In the genomic region with DNA sequence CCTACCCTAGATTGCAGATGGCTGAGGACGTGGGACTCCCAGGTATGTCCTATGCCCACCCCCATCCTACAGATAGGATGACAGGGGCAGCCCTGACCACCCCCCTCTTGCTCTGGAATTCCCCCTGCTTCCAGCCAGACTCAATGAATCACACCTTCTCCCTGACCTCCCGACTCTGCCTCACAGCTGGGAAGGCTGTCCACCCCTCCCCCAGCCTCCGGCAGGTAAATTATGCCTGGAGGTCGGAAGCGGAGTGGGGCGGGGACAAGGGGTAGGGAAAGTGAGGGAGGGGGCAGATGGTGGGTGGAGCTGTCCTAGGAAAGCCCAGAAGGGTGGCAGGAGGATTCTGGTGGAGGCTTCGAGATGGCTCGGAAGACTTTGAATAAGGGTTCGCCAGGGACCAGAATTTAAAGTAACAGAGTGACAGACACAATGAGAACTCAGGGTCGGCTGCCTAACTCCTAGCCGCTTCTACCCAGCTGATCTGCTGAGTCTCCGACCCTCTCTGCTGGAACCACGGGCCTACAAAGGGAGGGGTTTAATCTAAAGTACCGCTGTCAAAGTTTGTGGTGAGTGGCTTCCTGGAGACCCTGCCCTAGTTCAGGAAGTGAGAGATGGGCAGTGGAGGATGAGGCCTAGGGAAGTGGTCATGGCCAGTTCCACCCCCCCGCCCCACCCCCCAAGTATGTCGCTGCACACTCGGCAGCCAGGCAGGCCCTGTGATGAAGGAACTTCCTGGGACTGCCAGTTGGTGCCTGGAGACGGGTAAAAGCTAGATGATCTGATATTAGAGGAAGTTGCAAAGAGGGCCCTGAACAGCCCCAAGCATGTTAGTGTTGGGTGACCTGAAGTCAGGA, we compare ENCODE assay signal across 8 cellular contexts. TPM values are rescaled to one million over a fixed set of nuclear protein-coding genes. Genes with fewer than 3 reads are reported as not detected.
DNase-seq lines count a peak whose midpoint lies in the region; ATAC-seq and TF ChIP-seq lines count a peak whose summit lies in the region.

No MANE protein-coding gene starts in this region.

- H3K9me3 ChIP-seq in heart right ventricle (peaks cover 0 to 13% (median 7%) of the 10 kb centered on the region in 11 donors), HAP-1 (peaks cover 3% of the 10 kb centered on the region)

- H3K4me1 ChIP-seq in heart right ventricle, result peaks cover 17 to 79% (median 69%) of the 10 kb centered on the region in 9 donors
- H3K4me1 ChIP-seq in HAP-1, result peaks cover 26% of the 10 kb centered on the region

- H3K4me3 Mint-ChIP-seq in activated T-cell treated with anti-CD3 and anti-CD28 coated beads, Interleukin-2, amount 50 U/mL, for 24 hours, result peak overlapping the region; percentile 52
- peak overlapping the region; percentile 53 for H3K4me3 Mint-ChIP-seq in progenitor cell of endocrine pancreas (ENCODE audit: low read depth)

- H3K27ac ChIP-seq in heart right ventricle, result peak overlapping the region; percentile 3 to 90 (median 75)

- H3K27me3 ChIP-seq in heart right ventricle (peaks cover 0 to 19% (median 0%) of the 10 kb centered on the region in 7 donors), HAP-1 (ENCODE audit: low read depth) (no peaks in the 10 kb centered on the region)

- intact Hi-C loops in heart right ventricle (cut with DNase I), result loop anchor here in 1 of 10 donors (5.0 kb wide), 1 partner anchor 54 kb away; no protein-coding TSS in a partner anchor

- H3K4me1 Mint-ChIP-seq in activated T-cell treated with anti-CD3 and anti-CD28 coated beads, Interleukin-2, amount 50 U/mL, for 24 hours (ENCODE audit: low read depth), result peaks cover 46% of the 10 kb centered on the region
- peaks cover 49% of the 10 kb centered on the region for H3K4me1 Mint-ChIP-seq in progenitor cell of endocrine pancreas (ENCODE audit: low read depth)

- no peak for TF ChIP-seq CTCF in heart right ventricle (IDR thresholded peaks at IDR 0.05)
- TF ChIP-seq CTCF in progenitor cell of endocrine pancreas (IDR thresholded peaks at IDR 0.05; ENCODE audit: unreplicated experiment), result no peak
- TF ChIP-seq CTCF in foreskin fibroblast (IDR thresholded peaks at IDR 0.05; ENCODE audit: low read depth, low read length), result no peak

- WGBS in heart right ventricle, 2 donors, result 57 to 63% methylated on average over 18 of the region's 18 CpGs

- peak overlapping the region; percentile 80 for H3K27ac Mint-ChIP-seq in activated T-cell treated with anti-CD3 and anti-CD28 coated beads, Interleukin-2, amount 50 U/mL, for 24 hours
- peak overlapping the region; percentile 85 for H3K27ac Mint-ChIP-seq in progenitor cell of endocrine pancreas

- in situ Hi-C loops in HAP-1 (cut with MboI; ENCODE audit: low sequenced_read_pairs), result no loop called here

- H3K9me3 Mint-ChIP-seq in activated T-cell treated with anti-CD3 and anti-CD28 coated beads, Interleukin-2, amount 50 U/mL, for 24 hours, result peaks cover 8% of the 10 kb centered on the region
- H3K9me3 Mint-ChIP-seq in progenitor cell of endocrine pancreas (ENCODE audit: low read depth), result peaks cover 15% of the 10 kb centered on the region

- peak in 4 of 8 donors; percentile 3 to 35 (median 19) for ATAC-seq in heart right ventricle

- H3K36me3 ChIP-seq in heart right ventricle, result no peaks in the 10 kb centered on the region
- H3K36me3 ChIP-seq in HAP-1 (replicated peaks), result peaks cover 5% of the 10 kb centered on the region; the same call in 1 of the 2 replicates

- H3K27me3 Mint-ChIP-seq in activated T-cell treated with anti-CD3 and anti-CD28 coated beads, Interleukin-2, amount 50 U/mL, for 24 hours, result peaks cover 22% of the 10 kb centered on the region
- H3K27me3 Mint-ChIP-seq in progenitor cell of endocrine pancreas, result no peaks in the 10 kb centered on the region

- DNase-seq in activated T-cell treated with anti-CD3 and anti-CD28 coated beads, Interleukin-2, amount 50 U/mL, for 24 hours, result peak; percentile 42
- no peak for DNase-seq in activated T-cell treated with anti-CD3 and anti-CD28 coated beads for 4 hours
- DNase-seq in activated T-cell treated with anti-CD3 and anti-CD28 coated beads, Interleukin-2, amount 50 U/mL, for 48 hours, result peak; percentile 40 to 47
- DNase-seq in heart right ventricle, result peak; percentile 24 to 54
- peak; percentile 39 for DNase-seq in progenitor cell of endocrine pancreas (ENCODE audit: low spot score, unreplicated experiment)
- no peak for DNase-seq in HAP-1 (ENCODE audit: low spot score in 2 of 2)
- DNase-seq in NCI-H1436 (lab: John Stamatoyannopoulos, UW), result no peak
- no peak for DNase-seq in foreskin fibroblast

- H3K36me3 Mint-ChIP-seq in activated T-cell treated with anti-CD3 and anti-CD28 coated beads, Interleukin-2, amount 50 U/mL, for 24 hours (ENCODE audit: low read depth), result no peaks in the 10 kb centered on the region
- H3K36me3 Mint-ChIP-seq in progenitor cell of endocrine pancreas (ENCODE audit: insufficient read depth), result peaks cover 10% of the 10 kb centered on the region

- H3K4me3 ChIP-seq in heart right ventricle (peak overlapping the region in 8 of 10 donors; percentile 12 to 89 (median 22)), HAP-1 (no peak overlapping the region), foreskin fibroblast (ENCODE audit: low read depth in 1 of 2, low read length in 2 of 2) (no peak overlapping the region)

RNA-seq across cellular contexts. Expression of a gene that starts 4.2 kb away (rescaled TPM):
- total RNA-seq in heart right ventricle (10 to 100 TPM; 11.2 to 25.5 (median 16.2) TPM), progenitor cell of endocrine pancreas (76.0 and 81.0 TPM in 2 replicates)
- 1 to 10 TPM; 5.0 to 9.4 TPM for polyA plus RNA-seq in heart right ventricle

Comparison
In these comparisons a context has a peak if more than half of its experiments do, and no peak if none do; other contexts are left out.
1. DNase-seq: peak in activated T-cell treated with anti-CD3 and anti-CD28 coated beads, Interleukin-2, amount 50 U/mL, for 24 hours (single experiment), activated T-cell treated with anti-CD3 and anti-CD28 coated beads, Interleukin-2, amount 50 U/mL, for 48 hours (2 of 2), heart right ventricle (2 of 2) and progenitor cell of endocrine pancreas (single experiment); none in activated T-cell treated with anti-CD3 and anti-CD28 coated beads for 4 hours (single experiment), HAP-1 (0 of 2), NCI-H1436 (single experiment) and foreskin fibroblast (0 of 2).
2. H3K4me3 ChIP-seq: peak in heart right ventricle (8 of 10); none in HAP-1 (single experiment) and foreskin fibroblast (0 of 2).